In the genomic region with DNA sequence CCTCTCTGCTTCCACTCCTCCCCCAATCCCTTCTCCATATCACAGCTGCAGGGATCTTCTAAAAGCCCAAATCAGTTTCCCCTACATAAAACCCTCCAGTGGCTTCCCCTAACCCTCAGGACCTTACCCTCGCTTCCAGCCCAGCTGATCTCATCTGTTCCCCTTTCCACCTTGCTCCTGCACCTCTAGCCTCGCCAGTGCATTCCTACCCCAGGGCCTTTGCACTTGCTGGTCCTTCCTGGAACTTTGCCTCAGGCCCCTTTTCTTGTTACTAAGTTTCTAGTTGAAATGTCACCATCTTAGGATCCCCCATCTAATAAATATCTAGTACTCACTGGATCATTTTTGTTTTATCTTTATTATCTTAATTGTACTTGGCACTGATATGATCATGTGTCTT, we compare ENCODE assay signal across 24 cellular contexts.
"Had no signal": no experiment of that assay in that cellular context is flagged by ENCODE, and none has a peak within 500 bp of the region (broad histone marks: within the 10 kb centered on the region; RNA-seq: fewer than 3 reads in every experiment).

No MANE protein-coding gene starts in this region.

- H3K36me3 Mint-ChIP-seq: mesothelial cell of epicardium; naive thymus-derived CD8-positive, alpha-beta T cell had no signal

- H3K27ac ChIP-seq: coronary artery, dorsolateral prefrontal cortex, esophagus muscularis mucosa, foreskin keratinocyte, gastrocnemius medialis, heart right ventricle, left lung, lower lobe of right lung had no signal

- H3K4me1 ChIP-seq: esophagus muscularis mucosa, foreskin keratinocyte, gastrocnemius medialis, heart right ventricle, left lung, lower lobe of right lung had no signal

- H3K27ac Mint-ChIP-seq: mesothelial cell of epicardium; naive thymus-derived CD8-positive, alpha-beta T cell had no signal

- DNase-seq: dermis blood vessel endothelial cell; dorsolateral prefrontal cortex; effector CD4-positive, alpha-beta T cell; effector memory CD4-positive, alpha-beta T cell; foreskin keratinocyte; gastrocnemius medialis; glutamatergic neuron; head of caudate nucleus; heart right ventricle; hippocampal formation; left cardiac atrium; left lung; left ventricle myocardium superior; lower lobe of right lung; mesenchymal stem cell; mucosa of descending colon; naive B cell; naive thymus-derived CD8-positive, alpha-beta T cell had no signal

- H3K4me3 Mint-ChIP-seq: mesothelial cell of epicardium; naive B cell; naive thymus-derived CD8-positive, alpha-beta T cell had no signal

- H3K9me3 Mint-ChIP-seq: mesothelial cell of epicardium had no signal

- FAIRE-seq: endothelial cell of umbilical vein, islet of Langerhans, keratinocyte had no signal

- H3K9me3 ChIP-seq: esophagus muscularis mucosa, gastrocnemius medialis, heart right ventricle, left lung, lower lobe of right lung, mucosa of descending colon had no signal

- H3K4me3 ChIP-seq: coronary artery, dorsolateral prefrontal cortex, esophagus muscularis mucosa, gastrocnemius medialis, heart right ventricle, left lung, lower lobe of right lung, mucosa of descending colon had no signal

- ATAC-seq: foreskin keratinocyte; gastrocnemius medialis; heart right ventricle; left cardiac atrium; left lung; left ventricle myocardium superior; lower lobe of right lung; mucosa of descending colon; naive thymus-derived CD8-positive, alpha-beta T cell had no signal

- H3K36me3 ChIP-seq: esophagus muscularis mucosa, gastrocnemius medialis, heart right ventricle, left lung, lower lobe of right lung had no signal
